Comparison of ENCODE assay signal across 1 cellular context in the genomic region with DNA sequence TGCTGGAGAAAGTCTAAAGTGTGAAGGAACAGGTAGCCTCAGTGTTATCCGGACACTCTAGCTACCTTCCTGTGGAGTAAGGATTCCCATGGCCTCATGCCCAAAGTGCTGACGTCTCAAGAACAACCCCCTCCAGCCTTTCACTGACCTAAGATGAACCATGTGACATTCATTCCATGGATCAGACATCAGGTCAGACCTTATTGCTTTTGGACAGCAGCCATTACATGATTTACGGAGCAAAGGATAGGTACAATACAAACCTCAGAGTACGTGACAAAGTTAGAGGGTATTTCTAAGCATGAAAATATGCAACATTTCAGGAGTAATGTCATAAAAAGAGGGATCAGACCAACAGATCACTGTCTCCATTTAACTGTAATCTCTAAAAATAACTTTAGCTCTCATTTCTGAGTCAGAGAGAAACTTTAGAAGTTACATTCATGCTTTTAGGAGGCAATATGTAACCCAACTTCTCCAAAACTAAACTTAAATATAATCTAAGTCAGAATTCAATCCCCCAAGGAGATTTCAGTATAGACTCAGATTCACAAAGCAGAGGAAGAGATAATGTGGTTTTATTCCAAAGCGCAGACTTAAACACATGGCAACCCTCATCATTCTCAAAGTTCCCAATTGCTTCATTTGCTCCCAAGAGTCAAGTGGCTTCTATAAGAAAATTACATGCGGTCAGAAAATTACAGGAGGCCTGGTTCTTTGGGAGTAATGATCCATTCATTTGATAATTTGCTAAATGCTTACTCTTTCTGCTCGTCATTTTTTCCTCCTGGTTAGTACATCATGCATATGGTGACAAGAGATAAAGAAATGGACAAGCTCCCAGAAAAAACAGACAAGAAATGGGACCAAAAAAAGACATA.
TF ChIP-seq lines count a peak whose summit lies in the region.

No MANE protein-coding gene starts in this region.

TF ChIP-seq in HEK293, 187 proteins besides CTCF, POLR2A, EP300 and RAD21 (continued from another document):
- peak; percentile 62; the same call in 1 of the 2 replicates for TF ChIP-seq ZNF398 (tag by site-specific recombination; IDR thresholded peaks at IDR 0.05)
- peak; percentile 47 for TF ChIP-seq SP3 (tag by site-specific recombination; IDR thresholded peaks at IDR 0.05)
- no peak for TF ChIP-seq SETDB1 (IDR thresholded peaks at IDR 0.05; ENCODE audit: insufficient read length, low read length)
- TF ChIP-seq ZNF585B (tag by site-specific recombination; IDR thresholded peaks at IDR 0.05), result 0 out of 2 replicates have a peak, but pooled peaks have one; percentile 13
- TF ChIP-seq ZNF366 (tag by site-specific recombination; conservative IDR thresholded peaks at IDR 0.05), result peak; percentile 88
- no peak for TF ChIP-seq ZNF473 (tag by site-specific recombination; IDR thresholded peaks at IDR 0.05)
- no peak for TF ChIP-seq ZNF155 (tag by site-specific recombination; IDR thresholded peaks at IDR 0.05)
- TF ChIP-seq ZNF184 (tag by site-specific recombination; IDR thresholded peaks at IDR 0.05), result peak; percentile 13; the same call in 1 of the 2 replicates
- no peak for TF ChIP-seq ZNF76 (tag by site-specific recombination; IDR thresholded peaks at IDR 0.05; ENCODE audit: borderline replicate concordance, low read depth)
- peak; percentile 54; the same call in 1 of the 2 replicates for TF ChIP-seq REST (tag by site-specific recombination; IDR thresholded peaks at IDR 0.05)
- TF ChIP-seq ZNF692 (tag by site-specific recombination; IDR thresholded peaks at IDR 0.05), result peak; percentile 53; the same call in 1 of the 2 replicates
- peak; percentile 18; the same call in 1 of the 2 replicates for TF ChIP-seq ZEB2 (tag by site-specific recombination; IDR thresholded peaks at IDR 0.05)
- TF ChIP-seq ZNF639 (tag by site-specific recombination; IDR thresholded peaks at IDR 0.05), result peak; percentile 96
- TF ChIP-seq ZNF394 (tag by site-specific recombination; IDR thresholded peaks at IDR 0.05; ENCODE audit: borderline replicate concordance), result peak; percentile 75
- peak; percentile 16; the same call in 1 of the 2 replicates for TF ChIP-seq ZNF391 (tag by site-specific recombination; IDR thresholded peaks at IDR 0.05; ENCODE audit: borderline replicate concordance, low read depth)
- no peak for TF ChIP-seq ZNF624 (tag by site-specific recombination; IDR thresholded peaks at IDR 0.05)
- 0 out of 2 replicates have a peak, but pooled peaks have one; percentile 13 for TF ChIP-seq PATZ1 (tag by site-specific recombination; IDR thresholded peaks at IDR 0.05)
- TF ChIP-seq ZNF600 (tag by site-specific recombination; IDR thresholded peaks at IDR 0.05), result peak; percentile 54
- TF ChIP-seq ZNF544 (tag by site-specific recombination; IDR thresholded peaks at IDR 0.05), result no peak
- peak; percentile 52 for TF ChIP-seq WT1 (tag by site-specific recombination; IDR thresholded peaks at IDR 0.05)
- no peak for TF ChIP-seq YY1 (tag by site-specific recombination; IDR thresholded peaks at IDR 0.05)
- peak; percentile 45 for TF ChIP-seq GLIS1 (tag by site-specific recombination; IDR thresholded peaks at IDR 0.05)
- peak; percentile 91 for TF ChIP-seq ZNF629 (tag by site-specific recombination; IDR thresholded peaks at IDR 0.05)
- peak; percentile 32; the same call in 1 of the 2 replicates for TF ChIP-seq ZBTB17 (tag by site-specific recombination; IDR thresholded peaks at IDR 0.05)
- TF ChIP-seq SCRT2 (tag by site-specific recombination; IDR thresholded peaks at IDR 0.05), result peak; percentile 66
- TF ChIP-seq ZBTB21 (tag by site-specific recombination; IDR thresholded peaks at IDR 0.05), result peak; percentile 80
- TF ChIP-seq, protein P1, sequence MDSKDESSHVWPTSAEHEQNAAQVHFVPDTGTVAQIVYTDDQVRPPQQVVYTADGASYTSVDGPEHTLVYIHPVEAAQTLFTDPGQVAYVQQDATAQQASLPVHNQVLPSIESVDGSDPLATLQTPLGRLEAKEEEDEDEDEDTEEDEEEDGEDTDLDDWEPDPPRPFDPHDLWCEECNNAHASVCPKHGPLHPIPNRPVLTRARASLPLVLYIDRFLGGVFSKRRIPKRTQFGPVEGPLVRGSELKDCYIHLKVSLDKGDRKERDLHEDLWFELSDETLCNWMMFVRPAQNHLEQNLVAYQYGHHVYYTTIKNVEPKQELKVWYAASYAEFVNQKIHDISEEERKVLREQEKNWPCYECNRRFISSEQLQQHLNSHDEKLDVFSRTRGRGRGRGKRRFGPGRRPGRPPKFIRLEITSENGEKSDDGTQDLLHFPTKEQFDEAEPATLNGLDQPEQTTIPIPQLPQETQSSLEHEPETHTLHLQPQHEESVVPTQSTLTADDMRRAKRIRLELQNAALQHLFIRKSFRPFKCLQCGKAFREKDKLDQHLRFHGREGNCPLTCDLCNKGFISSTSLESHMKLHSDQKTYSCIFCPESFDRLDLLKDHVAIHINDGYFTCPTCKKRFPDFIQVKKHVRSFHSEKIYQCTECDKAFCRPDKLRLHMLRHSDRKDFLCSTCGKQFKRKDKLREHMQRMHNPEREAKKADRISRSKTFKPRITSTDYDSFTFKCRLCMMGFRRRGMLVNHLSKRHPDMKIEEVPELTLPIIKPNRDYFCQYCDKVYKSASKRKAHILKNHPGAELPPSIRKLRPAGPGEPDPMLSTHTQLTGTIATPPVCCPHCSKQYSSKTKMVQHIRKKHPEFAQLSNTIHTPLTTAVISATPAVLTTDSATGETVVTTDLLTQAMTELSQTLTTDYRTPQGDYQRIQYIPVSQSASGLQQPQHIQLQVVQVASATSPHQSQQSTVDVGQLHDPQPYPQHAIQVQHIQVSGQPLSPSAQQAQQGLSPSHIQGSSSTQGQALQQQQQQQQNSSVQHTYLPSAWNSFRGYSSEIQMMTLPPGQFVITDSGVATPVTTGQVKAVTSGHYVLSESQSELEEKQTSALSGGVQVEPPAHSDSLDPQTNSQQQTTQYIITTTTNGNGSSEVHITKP (tag by site-specific recombination; IDR thresholded peaks at IDR 0.05), result peak; percentile 75
- peak; percentile 55; the same call in 1 of the 2 replicates for TF ChIP-seq BCL11A (tag by site-specific recombination; IDR thresholded peaks at IDR 0.05; ENCODE audit: low read depth)
- peak; percentile 60; the same call in 1 of the 2 replicates for TF ChIP-seq SP7 (tag by site-specific recombination; IDR thresholded peaks at IDR 0.05)
- 0 out of 2 replicates have a peak, but pooled peaks have one; percentile 30 for TF ChIP-seq ZNF239 (tag by site-specific recombination; IDR thresholded peaks at IDR 0.05)
- TF ChIP-seq ZFP37 (tag by site-specific recombination; IDR thresholded peaks at IDR 0.05), result peak; percentile 90
